In genomic region chr1:22638476-22639234, GRCh38 we compare ENCODE assay signal across 22 cellular contexts. TPM values are rescaled to one million over a fixed set of nuclear protein-coding genes. Genes with fewer than 3 reads are reported as not detected.
DNase-seq lines count a peak whose midpoint lies in the region; ATAC-seq, FAIRE-seq and TF ChIP-seq lines count a peak whose summit lies in the region.
"Had no signal": no experiment of that assay in that cellular context is flagged by ENCODE, and none has a peak within 500 bp of the region (broad histone marks: within the 10 kb centered on the region; RNA-seq: fewer than 3 reads in every experiment).

No MANE protein-coding gene starts in this region.

- TF ChIP-seq POLR2A in HepG2 (IDR thresholded peaks at IDR 0.05; ENCODE audit: insufficient read depth in 1 of 2, low read depth in 2 of 2, low read length in 2 of 2) (no peak), right lobe of liver (IDR thresholded peaks at IDR 0.05) (no peak)

- H2AFZ ChIP-seq in HepG2 (ENCODE audit: low read length) = no peak overlapping the region

- H3K9ac ChIP-seq in HepG2 (ENCODE audit: insufficient read depth, low read depth, low read length) = no peak overlapping the region

- POLR2A ChIA-PET in HepG2 (lab: Yijun Ruan, JAX) = no interaction called here
- POLR2A ChIA-PET in activated CD8-positive, alpha-beta T cell treated with anti-CD3 and anti-CD28 coated beads, Interleukin-2, amount 10 ng/mL, durations not matched to agents 7 days and 5 days (lab: Charles Lee) = no interaction called here

- H3K79me2 ChIP-seq in HepG2 (ENCODE audit: insufficient read depth, low read length) = no peaks in the 10 kb centered on the region

- H3K36me3 ChIP-seq in HepG2 (replicated peaks in 1 of 2; ENCODE audit: control insufficient read depth in 1 of 2, insufficient read depth in 2 of 2, low read length in 2 of 2) = no peaks in the 10 kb centered on the region
- H3K36me3 ChIP-seq in right lobe of liver = no peaks in the 10 kb centered on the region
- H3K36me3 ChIP-seq in psoas muscle (ENCODE audit: insufficient read depth in 1 of 2, low read depth in 1 of 2) = no peaks in the 10 kb centered on the region

- no peaks in the 10 kb centered on the region for H3K36me3 Mint-ChIP-seq in endothelial cell (ENCODE audit: low read depth, unreplicated experiment)
- H3K36me3 Mint-ChIP-seq in activated CD8-positive, alpha-beta T cell treated with anti-CD3 and anti-CD28 coated beads, Interleukin-2, amount 10 ng/mL, durations not matched to agents 7 days and 5 days (ENCODE audit: low read depth) = no peaks in the 10 kb centered on the region
- H3K36me3 Mint-ChIP-seq: CD8-positive, alpha-beta memory T cell had no signal

- H4K20me1 ChIP-seq in HepG2 (ENCODE audit: insufficient read depth, low read length) = peaks cover 3% of the 10 kb centered on the region; the same call in 1 of the 2 replicates

- intact Hi-C loops in HepG2 (cut with micrococcal nuclease; ENCODE audit: unreplicated experiment) (no loop called here), right lobe of liver (cut with DNase I) (no loop called here), dorsolateral prefrontal cortex (cut with DNase I) (no loop called here), psoas muscle (cut with DNase I) (no loop called here)

- peaks cover 12% of the 10 kb centered on the region for H3K27me3 Mint-ChIP-seq in endothelial cell (ENCODE audit: unreplicated experiment)
- no peaks in the 10 kb centered on the region for H3K27me3 Mint-ChIP-seq in activated CD8-positive, alpha-beta T cell treated with anti-CD3 and anti-CD28 coated beads, Interleukin-2, amount 10 ng/mL, durations not matched to agents 7 days and 5 days (ENCODE audit: low read depth)

- CTCF ChIA-PET in HepG2 (lab: Yijun Ruan, JAX; ENCODE audit: low intra/inter-chr PET ratio, low total read pairs) = interaction anchor here (1.2 kb wide), 1 partner anchor 219 kb away, joined by 3 read pairs; no protein-coding TSS in a partner anchor
- CTCF ChIA-PET in activated CD8-positive, alpha-beta T cell treated with anti-CD3 and anti-CD28 coated beads, Interleukin-2, amount 10 ng/mL, durations not matched to agents 7 days and 5 days (lab: Charles Lee) = interaction anchor here (0.6 to 1.1 kb wide), 2 partner anchors 144 to 222 kb away, joined by 3 read pairs; no protein-coding TSS in a partner anchor

- FAIRE-seq in HepG2 (lab: Jason Lieb, UNC) = no peak
- FAIRE-seq: D721Med, GM12891 had no signal

- DNase-seq in HepG2 (ENCODE audit: low spot score) (no peak), right lobe of liver (no peak), dorsolateral prefrontal cortex (no peak), psoas muscle (no peak), endothelial cell (ENCODE audit: low spot score) (no peak)
- no peak for DNase-seq in activated CD8-positive, alpha-beta T cell treated with anti-CD3 and anti-CD28 coated beads, Interleukin-2, amount 10 ng/mL, durations not matched to agents 7 days and 5 days
- no peak for DNase-seq in stimulated activated CD4-positive, alpha-beta T cell treated with anti-CD3 and anti-CD28 coated beads, Interleukin-4, amount 100 ng/mL, for 24 hours
- DNase-seq: CD8-positive, alpha-beta memory T cell; NCI-H1105 treated with DMSO at 0.1 percent for 48 hours; NCI-H1694; NCI-H2081 treated with DMSO at 0.1 percent for 48 hours; NCI-H446 treated with DMSO at 0.1 percent for 48 hours; Right ventricle myocardium superior had no signal

- H3K4me3 Mint-ChIP-seq in endothelial cell (ENCODE audit: unreplicated experiment) = no peak overlapping the region
- no peak overlapping the region for H3K4me3 Mint-ChIP-seq in activated CD8-positive, alpha-beta T cell treated with anti-CD3 and anti-CD28 coated beads, Interleukin-2, amount 10 ng/mL, durations not matched to agents 7 days and 5 days
- H3K4me3 Mint-ChIP-seq: CD8-positive, alpha-beta memory T cell; HFFc6 had no signal

- H3K4me2 ChIP-seq in HepG2 (ENCODE audit: low read depth, low read length) = no peak overlapping the region

- H3K9me3 ChIP-seq in HepG2 (ENCODE audit: low read length) (no peaks in the 10 kb centered on the region), right lobe of liver (no peaks in the 10 kb centered on the region), psoas muscle (no peaks in the 10 kb centered on the region)

- TF ChIP-seq EP300 in HepG2 (IDR thresholded peaks at IDR 0.05; ENCODE audit: low read depth in 2 of 2, low read length in 2 of 2) = no peak
- no peak for TF ChIP-seq EP300 in HepG2 (CRISPR knock-in tag; IDR thresholded peaks at IDR 0.05; ENCODE audit: borderline replicate concordance)

- H3K27ac ChIP-seq in HepG2 (ENCODE audit: extremely low read length, insufficient read depth, low read length) = no peak overlapping the region
- no peak overlapping the region for H3K27ac ChIP-seq in right lobe of liver
- peak overlapping the region in 2 of 59 donors; percentile 30 to 34 for H3K27ac ChIP-seq in dorsolateral prefrontal cortex
- H3K27ac ChIP-seq in psoas muscle = no peak overlapping the region

- in situ Hi-C loops in HepG2 (cut with HindIII; ENCODE audit: extremely low pct_ligation_motif_present, low pct_unique_long_range_greater_than_20kb) = no loop called here

- ATAC-seq in HepG2 = no peak
- ATAC-seq in right lobe of liver = no peak
- no peak for ATAC-seq in psoas muscle
- ATAC-seq in GM21723 (IDR thresholded peaks at IDR 0.05; ENCODE audit: unreplicated experiment) = no peak
- no peak for ATAC-seq in activated CD8-positive, alpha-beta T cell treated with anti-CD3 and anti-CD28 coated beads, Interleukin-2, amount 10 ng/mL, durations not matched to agents 7 days and 5 days

- H3K9me3 Mint-ChIP-seq in endothelial cell (ENCODE audit: unreplicated experiment) = no peaks in the 10 kb centered on the region
- no peaks in the 10 kb centered on the region for H3K9me3 Mint-ChIP-seq in activated CD8-positive, alpha-beta T cell treated with anti-CD3 and anti-CD28 coated beads, Interleukin-2, amount 10 ng/mL, durations not matched to agents 7 days and 5 days (ENCODE audit: insufficient read depth)
- H3K9me3 Mint-ChIP-seq: CD8-positive, alpha-beta memory T cell; HFFc6 had no signal

- H3K27ac Mint-ChIP-seq in endothelial cell (ENCODE audit: unreplicated experiment) = no peak overlapping the region
- H3K27ac Mint-ChIP-seq in activated CD8-positive, alpha-beta T cell treated with anti-CD3 and anti-CD28 coated beads, Interleukin-2, amount 10 ng/mL, durations not matched to agents 7 days and 5 days = no peak overlapping the region
- H3K27ac Mint-ChIP-seq: CD8-positive, alpha-beta memory T cell; HFFc6 had no signal

- 43% methylated on average over 5 of the region's 23 CpGs for WGBS in HepG2 (ENCODE audit: low lambda C conversion rate)
- 55% methylated on average over 2 of the region's 23 CpGs for WGBS in right lobe of liver (ENCODE audit: insufficient coverage, low coverage, low lambda C conversion rate, missing lambda C conversion rate)
- WGBS in psoas muscle, 3 donors = 80 to 84% (median 80%) methylated on average over 23 of the region's 23 CpGs

- BruUV-seq in HepG2 (replicated peaks; lab: Mats Ljungman, UMichigan) = no TSS peak

- H3K4me3 ChIP-seq in HepG2 (replicated peaks in 1 of 3; ENCODE audit: insufficient read depth in 1 of 3, low read depth in 2 of 3, low read length in 3 of 3) (no peak overlapping the region), right lobe of liver (peak overlapping the region in 1 of 3 donors; percentile 38), dorsolateral prefrontal cortex (peak overlapping the region in 30 of 59 donors; percentile 6 to 57 (median 39)), psoas muscle (peak overlapping the region; percentile 11)

- no peaks in the 10 kb centered on the region for H3K4me1 ChIP-seq in HepG2 (ENCODE audit: insufficient read depth, low read length)
- no peaks in the 10 kb centered on the region for H3K4me1 ChIP-seq in right lobe of liver
- H3K4me1 ChIP-seq in psoas muscle = no peaks in the 10 kb centered on the region

- TF ChIP-seq RAD21 in HepG2 (CRISPR knock-in tag; IDR thresholded peaks at IDR 0.05) = no peak

- H3K4me1 Mint-ChIP-seq in endothelial cell (ENCODE audit: unreplicated experiment) = no peaks in the 10 kb centered on the region
- no peaks in the 10 kb centered on the region for H3K4me1 Mint-ChIP-seq in activated CD8-positive, alpha-beta T cell treated with anti-CD3 and anti-CD28 coated beads, Interleukin-2, amount 10 ng/mL, durations not matched to agents 7 days and 5 days (ENCODE audit: low read depth)
- H3K4me1 Mint-ChIP-seq: CD8-positive, alpha-beta memory T cell had no signal

- no peak for TF ChIP-seq CTCF in HepG2 (CRISPR knock-in tag; IDR thresholded peaks at IDR 0.05)
- TF ChIP-seq CTCF in right lobe of liver (IDR thresholded peaks at IDR 0.05) = no peak
- TF ChIP-seq CTCF in dorsolateral prefrontal cortex (IDR thresholded peaks at IDR 0.05 in 54 of 56, conservative IDR thresholded peaks at IDR 0.05 in 2 of 56; ENCODE audit: low read depth in 1 of 56, partially characterized antibody in 56 of 56) = no peak
- no peak for TF ChIP-seq CTCF in psoas muscle (IDR thresholded peaks at IDR 0.05)
- no peak for TF ChIP-seq CTCF in endothelial cell (IDR thresholded peaks at IDR 0.05; ENCODE audit: unreplicated experiment)

- peaks cover 4 to 24% of the 10 kb centered on the region in 2 experiments; a peak in 3 of 5 replicates for H3K27me3 ChIP-seq in HepG2 (ENCODE audit: control insufficient read depth in 1 of 2, insufficient read depth in 2 of 2, low read length in 2 of 2)
- H3K27me3 ChIP-seq in right lobe of liver = no peaks in the 10 kb centered on the region
- peaks cover 0 to 13% (median 0%) of the 10 kb centered on the region in 45 donors for H3K27me3 ChIP-seq in dorsolateral prefrontal cortex
- peaks cover 0 to 25% (median 3%) of the 10 kb centered on the region in 3 donors for H3K27me3 ChIP-seq in psoas muscle (ENCODE audit: insufficient read depth in 3 of 3, low read length in 2 of 3)

RNA-seq across cellular contexts. Expression of gene C1QA, which starts 2.2 kb away (rescaled TPM):
- total RNA-seq in HepG2 (2016; rRNA removed; fragmentation: Illumina TruSeq; extraction: Trizol) = not detected in 2 replicates
- not detected in 2 replicates for total RNA-seq in HepG2 (2016; cell fraction: cytosol; rRNA removed; fragmentation: Illumina TruSeq; extraction: Trizol; ENCODE audit: low read depth)
- not detected in 2 replicates for total RNA-seq in HepG2 (2016; cell fraction: insoluble cytoplasmic fraction; rRNA removed; fragmentation: Illumina TruSeq; extraction: Trizol)
- total RNA-seq in HepG2 (2016; cell fraction: membrane; rRNA removed; fragmentation: Illumina TruSeq; extraction: Trizol) = not detected in 2 replicates
- total RNA-seq in HepG2 (2016; cell fraction: nucleus; rRNA removed; fragmentation: Illumina TruSeq; extraction: Trizol) = not detected in 2 replicates
- not detected in 2 replicates for polyA plus RNA-seq in HepG2 (2011; rRNA removed)
- polyA plus RNA-seq in HepG2 (2011; cell fraction: cytosol; rRNA removed) = not detected in 2 replicates
- polyA plus RNA-seq in HepG2 (2011; cell fraction: nucleus; rRNA removed) = not detected in 2 replicates
- polyA plus RNA-seq in HepG2 (2012) = not detected in 2 replicates
- polyA plus RNA-seq in HepG2 (2016; cell fraction: cytosol; fragmentation: Illumina TruSeq; extraction: Trizol; ENCODE audit: low read depth) = not detected in 2 replicates
- not detected in 2 replicates for polyA plus RNA-seq in HepG2 (2016; cell fraction: insoluble cytoplasmic fraction; fragmentation: Illumina TruSeq; extraction: Trizol; ENCODE audit: low read depth)
- not detected in 2 replicates for polyA plus RNA-seq in HepG2 (2016; cell fraction: membrane; fragmentation: Illumina TruSeq; extraction: Trizol; ENCODE audit: low read depth)
- not detected in 2 replicates for polyA plus RNA-seq in HepG2 (2016; cell fraction: nucleus; fragmentation: Illumina TruSeq; extraction: Trizol; ENCODE audit: insufficient read depth, low read depth)
- polyA minus RNA-seq in HepG2 (2011; rRNA and poly(A)+ RNA removed; ENCODE audit: low replicate concordance) = not detected in 2 replicates
- polyA minus RNA-seq in HepG2 (2011; cell fraction: cytosol; rRNA and poly(A)+ RNA removed) = not detected in 2 replicates
- not detected in 2 replicates for polyA minus RNA-seq in HepG2 (2011; cell fraction: nucleus; rRNA and poly(A)+ RNA removed)
- total RNA-seq in right lobe of liver = 100 to 1,000 TPM in 2 of 6 experiments, 10 to 100 TPM in 4; 66.3 to 227 (median 75.0) TPM
- 100 to 1,000 TPM in 13 of 120 experiments, 10 to 100 TPM in 105, 1 to 10 TPM in 2; 7.6 to 317 (median 44.5) TPM for total RNA-seq in dorsolateral prefrontal cortex
- total RNA-seq in psoas muscle = 10 to 100 TPM; 18.7 to 36.8 (median 33.9) TPM
- polyA plus RNA-seq in psoas muscle = 10 to 100 TPM; 15.8 to 29.9 (median 16.2) TPM
- not detected for total RNA-seq in endothelial cell (ENCODE audit: unreplicated experiment)
- not detected for total RNA-seq in activated CD8-positive, alpha-beta T cell treated with anti-CD3 and anti-CD28 coated beads, Interleukin-2, amount 10 ng/mL, durations not matched to agents 7 days and 5 days
- total RNA-seq: A673, H4, HFFc6, HT-29, IMR-90, LHCN-M2 had no signal
- polyA plus RNA-seq: CD8-positive, alpha-beta memory T cell; IMR-90 had no signal

RNA-seq across cellular contexts. Expression of gene C1QC, which starts 4.8 kb away (rescaled TPM):
- total RNA-seq in HepG2 (2016; rRNA removed; fragmentation: Illumina TruSeq; extraction: Trizol) = not detected in 2 replicates
- total RNA-seq in HepG2 (2016; cell fraction: cytosol; rRNA removed; fragmentation: Illumina TruSeq; extraction: Trizol; ENCODE audit: low read depth) = not detected in 2 replicates
- total RNA-seq in HepG2 (2016; cell fraction: insoluble cytoplasmic fraction; rRNA removed; fragmentation: Illumina TruSeq; extraction: Trizol) = not detected in 2 replicates
- not detected in 2 replicates for total RNA-seq in HepG2 (2016; cell fraction: membrane; rRNA removed; fragmentation: Illumina TruSeq; extraction: Trizol)
- not detected in 2 replicates for total RNA-seq in HepG2 (2016; cell fraction: nucleus; rRNA removed; fragmentation: Illumina TruSeq; extraction: Trizol)
- polyA plus RNA-seq in HepG2 (2011; rRNA removed) = not detected in 2 replicates
- not detected in 2 replicates for polyA plus RNA-seq in HepG2 (2011; cell fraction: cytosol; rRNA removed)
- not detected in 2 replicates for polyA plus RNA-seq in HepG2 (2011; cell fraction: nucleus; rRNA removed)
- not detected in 2 replicates for polyA plus RNA-seq in HepG2 (2012)
- not detected in 2 replicates for polyA plus RNA-seq in HepG2 (2016; cell fraction: cytosol; fragmentation: Illumina TruSeq; extraction: Trizol; ENCODE audit: low read depth)
- polyA plus RNA-seq in HepG2 (2016; cell fraction: insoluble cytoplasmic fraction; fragmentation: Illumina TruSeq; extraction: Trizol; ENCODE audit: low read depth) = not detected in 2 replicates
- not detected in 2 replicates for polyA plus RNA-seq in HepG2 (2016; cell fraction: membrane; fragmentation: Illumina TruSeq; extraction: Trizol; ENCODE audit: low read depth)
- not detected in 2 replicates for polyA plus RNA-seq in HepG2 (2016; cell fraction: nucleus; fragmentation: Illumina TruSeq; extraction: Trizol; ENCODE audit: insufficient read depth, low read depth)
- polyA minus RNA-seq in HepG2 (2011; rRNA and poly(A)+ RNA removed; ENCODE audit: low replicate concordance) = not detected in 2 replicates
- polyA minus RNA-seq in HepG2 (2011; cell fraction: cytosol; rRNA and poly(A)+ RNA removed) = not detected in 2 replicates
- not detected in 2 replicates for polyA minus RNA-seq in HepG2 (2011; cell fraction: nucleus; rRNA and poly(A)+ RNA removed)
- 100 to 1,000 TPM in 2 of 6 experiments, 10 to 100 TPM in 4; 63.3 to 305 (median 71.9) TPM for total RNA-seq in right lobe of liver
- total RNA-seq in dorsolateral prefrontal cortex = 100 to 1,000 TPM in 30 of 120 experiments, 10 to 100 TPM in 90; 15.3 to 399 (median 70.1) TPM
- total RNA-seq in psoas muscle = 10 to 100 TPM; 24.2 to 39.1 (median 32.3) TPM
- polyA plus RNA-seq in psoas muscle = 10 to 100 TPM in 2 of 3 donors, 1 to 10 TPM in 1; 8.7 to 23.1 (median 10.4) TPM
- not detected for total RNA-seq in endothelial cell (ENCODE audit: unreplicated experiment)
- total RNA-seq in activated CD8-positive, alpha-beta T cell treated with anti-CD3 and anti-CD28 coated beads, Interleukin-2, amount 10 ng/mL, durations not matched to agents 7 days and 5 days = not detected
- total RNA-seq: A673, H4, HFFc6, HT-29, IMR-90, LHCN-M2 had no signal
- polyA plus RNA-seq: CD8-positive, alpha-beta memory T cell; IMR-90 had no signal

RNA-seq across cellular contexts. Expression of gene C1QB, which starts 14.4 kb away (rescaled TPM):
- total RNA-seq in HepG2 (2016; rRNA removed; fragmentation: Illumina TruSeq; extraction: Trizol) = not detected in 2 replicates
- not detected in 2 replicates for total RNA-seq in HepG2 (2016; cell fraction: cytosol; rRNA removed; fragmentation: Illumina TruSeq; extraction: Trizol; ENCODE audit: low read depth)
- not detected in 2 replicates for total RNA-seq in HepG2 (2016; cell fraction: insoluble cytoplasmic fraction; rRNA removed; fragmentation: Illumina TruSeq; extraction: Trizol)
- total RNA-seq in HepG2 (2016; cell fraction: membrane; rRNA removed; fragmentation: Illumina TruSeq; extraction: Trizol) = not detected in 2 replicates
- total RNA-seq in HepG2 (2016; cell fraction: nucleus; rRNA removed; fragmentation: Illumina TruSeq; extraction: Trizol) = not detected in 2 replicates
- not detected in 2 replicates for polyA plus RNA-seq in HepG2 (2011; rRNA removed)
- polyA plus RNA-seq in HepG2 (2011; cell fraction: cytosol; rRNA removed) = not detected in 2 replicates
- polyA plus RNA-seq in HepG2 (2011; cell fraction: nucleus; rRNA removed) = not detected in 2 replicates
- not detected in 2 replicates for polyA plus RNA-seq in HepG2 (2012)
- polyA plus RNA-seq in HepG2 (2016; cell fraction: cytosol; fragmentation: Illumina TruSeq; extraction: Trizol; ENCODE audit: low read depth) = not detected in 2 replicates
- not detected in 2 replicates for polyA plus RNA-seq in HepG2 (2016; cell fraction: insoluble cytoplasmic fraction; fragmentation: Illumina TruSeq; extraction: Trizol; ENCODE audit: low read depth)
- polyA plus RNA-seq in HepG2 (2016; cell fraction: membrane; fragmentation: Illumina TruSeq; extraction: Trizol; ENCODE audit: low read depth) = not detected in 2 replicates
- polyA plus RNA-seq in HepG2 (2016; cell fraction: nucleus; fragmentation: Illumina TruSeq; extraction: Trizol; ENCODE audit: insufficient read depth, low read depth) = not detected in 2 replicates
- not detected in 2 replicates for polyA minus RNA-seq in HepG2 (2011; rRNA and poly(A)+ RNA removed; ENCODE audit: low replicate concordance)
- polyA minus RNA-seq in HepG2 (2011; cell fraction: cytosol; rRNA and poly(A)+ RNA removed) = not detected in 2 replicates
- not detected in 2 replicates for polyA minus RNA-seq in HepG2 (2011; cell fraction: nucleus; rRNA and poly(A)+ RNA removed)
- 100 to 1,000 TPM in 4 of 6 experiments, 10 to 100 TPM in 2; 69.8 to 330 (median 152) TPM for total RNA-seq in right lobe of liver
- 100 to 1,000 TPM in 35 of 120 experiments, 10 to 100 TPM in 85; 12.3 to 456 (median 73.0) TPM for total RNA-seq in dorsolateral prefrontal cortex
- total RNA-seq in psoas muscle = 10 to 100 TPM; 22.6 to 47.6 (median 30.0) TPM
- 10 to 100 TPM; 14.8 to 38.2 (median 16.3) TPM for polyA plus RNA-seq in psoas muscle
- total RNA-seq in endothelial cell (ENCODE audit: unreplicated experiment) = not detected
- total RNA-seq in activated CD8-positive, alpha-beta T cell treated with anti-CD3 and anti-CD28 coated beads, Interleukin-2, amount 10 ng/mL, durations not matched to agents 7 days and 5 days = not detected
- total RNA-seq: A673, H4, HFFc6, HT-29, IMR-90, LHCN-M2 had no signal
- polyA plus RNA-seq: CD8-positive, alpha-beta memory T cell; IMR-90 had no signal

Comparison
In these comparisons a context has a peak if more than half of its experiments do, and no peak if none do; other contexts are left out.
1. RNA of gene C1QC, which starts 4.8 kb away (total RNA-seq): 63.3 to 305 TPM in right lobe of liver, 15.3 to 399 TPM in dorsolateral prefrontal cortex and 24.2 to 39.1 TPM in psoas muscle; not detected in HepG2, not detected in endothelial cell (single experiment) and not detected in activated CD8-positive, alpha-beta T cell treated with anti-CD3 and anti-CD28 coated beads, Interleukin-2, amount 10 ng/mL, durations not matched to agents 7 days and 5 days; every median in the first group is over 10 times any median in the second.
2. RNA of gene C1QB, which starts 14.4 kb away (total RNA-seq): 69.8 to 330 TPM in right lobe of liver, 12.3 to 456 TPM in dorsolateral prefrontal cortex and 22.6 to 47.6 TPM in psoas muscle; not detected in HepG2, not detected in endothelial cell (single experiment) and not detected in activated CD8-positive, alpha-beta T cell treated with anti-CD3 and anti-CD28 coated beads, Interleukin-2, amount 10 ng/mL, durations not matched to agents 7 days and 5 days; every median in the first group is over 10 times any median in the second.
3. H3K4me3 ChIP-seq: peak in dorsolateral prefrontal cortex (30 of 59) and psoas muscle (single experiment); none in HepG2 (0 of 3).